28 cellular contexts compared by ENCODE assay signal in genomic region chr1:36910281-36910725, GRCh38.
A peak's percentile ranks its signal among the peaks of the same experiment; 100 is the strongest.
DNase-seq lines count a peak whose midpoint lies in the region; ATAC-seq, FAIRE-seq and TF ChIP-seq lines count a peak whose summit lies in the region.
"Had no signal": no experiment of that assay in that cellular context is flagged by ENCODE, and none has a peak within 500 bp of the region (broad histone marks: within the 10 kb centered on the region; RNA-seq: fewer than 3 reads in every experiment).

No MANE protein-coding gene starts in this region.

- H3K27ac ChIP-seq in HepG2 (ENCODE audit: extremely low read length, insufficient read depth, low read length): no peak overlapping the region
- H3K27ac ChIP-seq in right lobe of liver: no peak overlapping the region
- no peak overlapping the region for H3K27ac ChIP-seq in GM12878 (ENCODE audit: control insufficient read depth, insufficient read depth)
- H3K27ac ChIP-seq: adrenal gland, pancreas, upper lobe of right lung had no signal

- no peaks in the 10 kb centered on the region for H3K79me2 ChIP-seq in HepG2 (ENCODE audit: insufficient read depth, low read length)
- no peaks in the 10 kb centered on the region for H3K79me2 ChIP-seq in GM12878 (ENCODE audit: control insufficient read depth, insufficient read depth, low read length)

- H2AFZ ChIP-seq in HepG2 (ENCODE audit: low read length): no peak overlapping the region
- H2AFZ ChIP-seq in GM12878 (ENCODE audit: control insufficient read depth, low read depth, low read length): no peak overlapping the region

- H3K27me3 ChIP-seq in HepG2 (ENCODE audit: control insufficient read depth in 1 of 2, insufficient read depth in 2 of 2, low read length in 2 of 2) (peaks cover 2 to 13% of the 10 kb centered on the region in 2 experiments; a peak in 4 of 5 replicates), right lobe of liver (no peaks in the 10 kb centered on the region), GM12878 (replicated peaks in 1 of 2; ENCODE audit: control insufficient read depth in 2 of 2, insufficient read depth in 2 of 2, low read length in 1 of 2) (no peaks in the 10 kb centered on the region)
- H3K27me3 ChIP-seq: adrenal gland, pancreas had no signal

- H3K36me3 ChIP-seq in HepG2 (replicated peaks in 1 of 2; ENCODE audit: control insufficient read depth in 1 of 2, insufficient read depth in 2 of 2, low read length in 2 of 2) (no peaks in the 10 kb centered on the region), right lobe of liver (no peaks in the 10 kb centered on the region), GM12878 (ENCODE audit: control insufficient read depth in 2 of 2, insufficient read depth in 2 of 2, low read length in 1 of 2) (no peaks in the 10 kb centered on the region)
- H3K36me3 ChIP-seq: adrenal gland, pancreas, upper lobe of right lung had no signal

- H3K27me3 Mint-ChIP-seq in nephron progenitor cell (ENCODE audit: low read depth, poor library complexity): peaks cover 22% of the 10 kb centered on the region
- H3K27me3 Mint-ChIP-seq in activated T-helper 2 cell treated with anti-CD3 and anti-CD28 coated beads, Interferon-gamma antibody, Interleukin-2, Interleukin-4, amounts not matched to agents 10 μg/mL and 5 μg/mL and 100 μg/mL, durations not matched to agents 14 hours and 24 hours and 36 hours (ENCODE audit: low read depth): no peaks in the 10 kb centered on the region
- H3K27me3 Mint-ChIP-seq: activated naive CD4-positive, alpha-beta T cell treated with anti-CD3 and anti-CD28 coated beads, Interleukin-2, amount 10 ng/mL, durations not matched to agents 7 days and 5 days had no signal

- peak; percentile 36; the same call in 2 of the 3 replicates for ATAC-seq in HepG2
- no peak for ATAC-seq in right lobe of liver
- ATAC-seq in GM12878: peak; percentile 45
- no peak for ATAC-seq in GM21529 (IDR thresholded peaks at IDR 0.05; ENCODE audit: unreplicated experiment)
- ATAC-seq: mucosa of descending colon, pancreas, upper lobe of right lung had no signal

- POLR2A ChIA-PET in HepG2 (lab: Yijun Ruan, JAX) (no interaction called here), GM12878 (lab: Charles Lee) (no interaction called here)

- H3K36me3 Mint-ChIP-seq in nephron progenitor cell (ENCODE audit: low read depth): no peaks in the 10 kb centered on the region
- no peaks in the 10 kb centered on the region for H3K36me3 Mint-ChIP-seq in activated T-helper 2 cell treated with anti-CD3 and anti-CD28 coated beads, Interferon-gamma antibody, Interleukin-2, Interleukin-4, amounts not matched to agents 10 μg/mL and 5 μg/mL and 100 μg/mL, durations not matched to agents 14 hours and 24 hours and 36 hours (ENCODE audit: low read depth)
- H3K36me3 Mint-ChIP-seq: activated CD4-positive, alpha-beta memory T cell treated with anti-CD3 and anti-CD28 coated beads for 36 hours; activated naive CD4-positive, alpha-beta T cell treated with anti-CD3 and anti-CD28 coated beads, Interleukin-2, amount 10 ng/mL, durations not matched to agents 7 days and 5 days had no signal

- peaks cover 43% of the 10 kb centered on the region for H3K4me1 Mint-ChIP-seq in nephron progenitor cell
- H3K4me1 Mint-ChIP-seq in activated T-helper 2 cell treated with anti-CD3 and anti-CD28 coated beads, Interferon-gamma antibody, Interleukin-2, Interleukin-4, amounts not matched to agents 10 μg/mL and 5 μg/mL and 100 μg/mL, durations not matched to agents 14 hours and 24 hours and 36 hours (ENCODE audit: low read depth): no peaks in the 10 kb centered on the region
- H3K4me1 Mint-ChIP-seq: activated naive CD4-positive, alpha-beta T cell treated with anti-CD3 and anti-CD28 coated beads, Interleukin-2, amount 10 ng/mL, durations not matched to agents 7 days and 5 days; B cell; central memory CD8-positive, alpha-beta T cell; nephron had no signal

- H3K9ac ChIP-seq in HepG2 (ENCODE audit: insufficient read depth, low read depth, low read length) (no peak overlapping the region), GM12878 (ENCODE audit: control insufficient read depth, insufficient read depth, low read length) (no peak overlapping the region)

- no peaks in the 10 kb centered on the region for H4K20me1 ChIP-seq in HepG2 (ENCODE audit: insufficient read depth, low read length)
- H4K20me1 ChIP-seq in GM12878 (ENCODE audit: control insufficient read depth, insufficient read depth): no peaks in the 10 kb centered on the region

- FAIRE-seq in HepG2 (lab: Jason Lieb, UNC) (no peak), GM12878 (lab: Jason Lieb, UNC) (no peak)
- FAIRE-seq: frontal cortex, pancreas, small intestine had no signal

- 8% methylated on average over 8 of the region's 8 CpGs for WGBS in HepG2 (ENCODE audit: low lambda C conversion rate)
- 35% methylated on average over 8 of the region's 8 CpGs for WGBS in right lobe of liver (ENCODE audit: insufficient coverage, low coverage, low lambda C conversion rate, missing lambda C conversion rate)
- WGBS in GM12878 (ENCODE audit: insufficient coverage, insufficient replicate concordance, low lambda C conversion rate, missing lambda C conversion rate): 1% methylated on average over 8 of the region's 8 CpGs

- no peaks in the 10 kb centered on the region for H3K9me3 ChIP-seq in HepG2 (ENCODE audit: low read length)
- no peaks in the 10 kb centered on the region for H3K9me3 ChIP-seq in right lobe of liver
- H3K9me3 ChIP-seq in GM12878 (replicated peaks; ENCODE audit: control insufficient read depth, insufficient read depth, low read length): no peaks in the 10 kb centered on the region; the same call in 2 of the 3 replicates
- H3K9me3 ChIP-seq: adrenal gland, mucosa of descending colon, pancreas, upper lobe of right lung had no signal

- H3K27ac Mint-ChIP-seq in nephron progenitor cell: no peak overlapping the region
- no peak overlapping the region for H3K27ac Mint-ChIP-seq in activated T-helper 2 cell treated with anti-CD3 and anti-CD28 coated beads, Interferon-gamma antibody, Interleukin-2, Interleukin-4, amounts not matched to agents 10 μg/mL and 5 μg/mL and 100 μg/mL, durations not matched to agents 14 hours and 24 hours and 36 hours
- H3K27ac Mint-ChIP-seq: activated CD4-positive, alpha-beta memory T cell treated with anti-CD3 and anti-CD28 coated beads for 36 hours; activated naive CD4-positive, alpha-beta T cell treated with anti-CD3 and anti-CD28 coated beads, Interleukin-2, amount 10 ng/mL, durations not matched to agents 7 days and 5 days; activated T-helper 1 cell treated with anti-CD3 and anti-CD28 coated beads, Interleukin-12 subunit alpha, Interleukin-12 subunit beta, Interleukin-2, Interleukin-4 antibody, amounts not matched to agents 30 ng/mL and 10 ng/mL and 1 ng/mL, durations not matched to agents 14 hours and 24 hours and 36 hours; B cell; nephron had no signal

- peaks cover 4% of the 10 kb centered on the region for H3K9me3 Mint-ChIP-seq in nephron progenitor cell
- no peaks in the 10 kb centered on the region for H3K9me3 Mint-ChIP-seq in activated T-helper 2 cell treated with anti-CD3 and anti-CD28 coated beads, Interferon-gamma antibody, Interleukin-2, Interleukin-4, amounts not matched to agents 10 μg/mL and 5 μg/mL and 100 μg/mL, durations not matched to agents 14 hours and 24 hours and 36 hours
- H3K9me3 Mint-ChIP-seq: activated CD4-positive, alpha-beta memory T cell treated with anti-CD3 and anti-CD28 coated beads for 36 hours; activated naive CD4-positive, alpha-beta T cell treated with anti-CD3 and anti-CD28 coated beads, Interleukin-2, amount 10 ng/mL, durations not matched to agents 7 days and 5 days; activated T-helper 1 cell treated with anti-CD3 and anti-CD28 coated beads, Interleukin-12 subunit alpha, Interleukin-12 subunit beta, Interleukin-2, Interleukin-4 antibody, amounts not matched to agents 30 ng/mL and 10 ng/mL and 1 ng/mL, durations not matched to agents 14 hours and 24 hours and 36 hours; central memory CD8-positive, alpha-beta T cell had no signal

- H3K4me2 ChIP-seq in HepG2 (ENCODE audit: low read depth, low read length): no peak overlapping the region
- no peak overlapping the region for H3K4me2 ChIP-seq in GM12878 (ENCODE audit: control insufficient read depth, insufficient read depth)

- H3K4me3 Mint-ChIP-seq in nephron progenitor cell: no peak overlapping the region
- no peak overlapping the region for H3K4me3 Mint-ChIP-seq in activated T-helper 2 cell treated with anti-CD3 and anti-CD28 coated beads, Interferon-gamma antibody, Interleukin-2, Interleukin-4, amounts not matched to agents 10 μg/mL and 5 μg/mL and 100 μg/mL, durations not matched to agents 14 hours and 24 hours and 36 hours (ENCODE audit: low read depth)
- H3K4me3 Mint-ChIP-seq: activated CD4-positive, alpha-beta memory T cell treated with anti-CD3 and anti-CD28 coated beads for 36 hours; activated naive CD4-positive, alpha-beta T cell treated with anti-CD3 and anti-CD28 coated beads, Interleukin-2, amount 10 ng/mL, durations not matched to agents 7 days and 5 days; activated T-helper 1 cell treated with anti-CD3 and anti-CD28 coated beads, Interleukin-12 subunit alpha, Interleukin-12 subunit beta, Interleukin-2, Interleukin-4 antibody, amounts not matched to agents 30 ng/mL and 10 ng/mL and 1 ng/mL, durations not matched to agents 14 hours and 24 hours and 36 hours; B cell; central memory CD8-positive, alpha-beta T cell; nephron had no signal

- no peaks in the 10 kb centered on the region for H3K4me1 ChIP-seq in HepG2 (ENCODE audit: insufficient read depth, low read length)
- no peaks in the 10 kb centered on the region for H3K4me1 ChIP-seq in right lobe of liver
- H3K4me1 ChIP-seq in GM12878 (ENCODE audit: control insufficient read depth, insufficient read depth, low read length): peaks cover 5% of the 10 kb centered on the region; the same call in 1 of the 2 replicates
- H3K4me1 ChIP-seq: adrenal gland, pancreas, upper lobe of right lung had no signal

- TF ChIP-seq EP300 in HepG2 (IDR thresholded peaks at IDR 0.05; ENCODE audit: low read depth in 2 of 2, low read length in 2 of 2) (no peak), HepG2 (CRISPR knock-in tag; IDR thresholded peaks at IDR 0.05; ENCODE audit: borderline replicate concordance) (no peak), GM12878 (IDR thresholded peaks at IDR 0.05; ENCODE audit: borderline replicate concordance in 1 of 2, control insufficient read depth in 1 of 2, low read depth in 2 of 2, low read length in 2 of 2) (no peak)

- RAD21 ChIA-PET in GM12878 (lab: Charles Lee; ENCODE audit: unreplicated experiment): no interaction called here

- BruUV-seq in HepG2 (replicated peaks; lab: Mats Ljungman, UMichigan): no TSS peak
- BruUV-seq in GM12878 (replicated peaks; lab: Mats Ljungman, UMichigan): no TSS peak

- SMC1A ChIA-PET in GM12878 (lab: Charles Lee; ENCODE audit: uncharacterized antibody, unreplicated experiment): no interaction called here

- TF ChIP-seq RAD21 in HepG2 (CRISPR knock-in tag; IDR thresholded peaks at IDR 0.05) (no peak), GM12878 (IDR thresholded peaks at IDR 0.05; ENCODE audit: insufficient read depth, low read depth, low read length) (no peak)

- CTCF ChIA-PET in HepG2 (lab: Yijun Ruan, JAX; ENCODE audit: low intra/inter-chr PET ratio, low total read pairs): no interaction called here
- CTCF ChIA-PET in GM12878 (lab: Yijun Ruan, JAX): no interaction called here

- intact Hi-C loops in HepG2 (cut with micrococcal nuclease; ENCODE audit: unreplicated experiment) (no loop called here), right lobe of liver (cut with DNase I) (no loop called here), GM12878 (cut with micrococcal nuclease; ENCODE audit: unreplicated experiment) (no loop called here)
- intact Hi-C loops in activated T-helper 2 cell treated with anti-CD3 and anti-CD28 coated beads, Interferon-gamma antibody, Interleukin-2, Interleukin-4, amounts not matched to agents 10 μg/mL and 5 μg/mL and 100 μg/mL, durations not matched to agents 14 hours and 24 hours and 36 hours (cut with micrococcal nuclease): no loop called here

- no peak for TF ChIP-seq CTCF in HepG2 (CRISPR knock-in tag; IDR thresholded peaks at IDR 0.05)
- no peak for TF ChIP-seq CTCF in right lobe of liver (IDR thresholded peaks at IDR 0.05)
- TF ChIP-seq CTCF in GM12878 (IDR thresholded peaks at IDR 0.05 in 2 of 3, conservative IDR thresholded peaks at IDR 0.05 in 1 of 3; ENCODE audit: control insufficient read depth in 2 of 3, extremely low read depth in 1 of 3, insufficient read depth in 1 of 3, low read depth in 3 of 3, low read length in 3 of 3): no peak
- TF ChIP-seq CTCF in nephron progenitor cell (IDR thresholded peaks at IDR 0.05): no peak

- DNase-seq in HepG2 (ENCODE audit: low spot score): no peak
- no peak for DNase-seq in right lobe of liver
- DNase-seq in GM12878 (ENCODE audit: low read depth, low spot score): no peak
- peak; percentile 23 for DNase-seq in nephron progenitor cell
- no peak for DNase-seq in activated T-helper 2 cell treated with anti-CD3 and anti-CD28 coated beads, Interferon-gamma antibody, Interleukin-2, Interleukin-4, amounts not matched to agents 10 μg/mL and 5 μg/mL and 100 μg/mL, durations not matched to agents 14 hours and 24 hours and 36 hours (ENCODE audit: low spot score)
- DNase-seq in cerebellum (ENCODE audit: low spot score): no peak
- DNase-seq: activated CD4-positive, alpha-beta memory T cell treated with anti-CD3 and anti-CD28 coated beads for 36 hours; activated CD4-positive, alpha-beta T cell treated with anti-CD3 and anti-CD28 coated beads for 1 hour; activated CD8-positive, alpha-beta memory T cell treated with anti-CD3 and anti-CD28 coated beads, Interleukin-2, amount 50 U/mL, for 48 hours; activated naive CD4-positive, alpha-beta T cell treated with anti-CD3 and anti-CD28 coated beads, Interleukin-2, amount 10 ng/mL, durations not matched to agents 7 days and 5 days; adrenal gland; dermis blood vessel endothelial cell; DMS153; hippocampal formation; mammary epithelial cell; mucosa of descending colon; NCI-H1694; pancreas; Right ventricle myocardium superior; small intestine; stimulated activated naive CD4-positive, alpha-beta T cell; upper lobe of right lung had no signal

- H3K4me3 ChIP-seq in HepG2 (replicated peaks in 1 of 3; ENCODE audit: insufficient read depth in 1 of 3, low read depth in 2 of 3, low read length in 3 of 3) (no peak overlapping the region), right lobe of liver (no peak overlapping the region), GM12878 (no peak overlapping the region)
- H3K4me3 ChIP-seq: adrenal gland, mucosa of descending colon, pancreas, upper lobe of right lung had no signal

- TF ChIP-seq POLR2A in HepG2 (IDR thresholded peaks at IDR 0.05; ENCODE audit: insufficient read depth in 1 of 2, low read depth in 2 of 2, low read length in 2 of 2) (no peak), right lobe of liver (IDR thresholded peaks at IDR 0.05) (no peak), GM12878 (IDR thresholded peaks at IDR 0.05; ENCODE audit: low read depth, low read length) (no peak)

- in situ Hi-C loops in HepG2 (cut with HindIII; ENCODE audit: extremely low pct_ligation_motif_present, low pct_unique_long_range_greater_than_20kb): no loop called here
- in situ Hi-C loops in GM12878 (cut with MboI): no loop called here

Comparison
In these comparisons a context has a peak if more than half of its experiments do, and no peak if none do; other contexts are left out.
1. ATAC-seq: peak in HepG2 (single experiment) and GM12878 (single experiment); none in right lobe of liver (0 of 4) and GM21529 (single experiment).